ENCODE assay signal across 8 cellular contexts in the genomic region with DNA sequence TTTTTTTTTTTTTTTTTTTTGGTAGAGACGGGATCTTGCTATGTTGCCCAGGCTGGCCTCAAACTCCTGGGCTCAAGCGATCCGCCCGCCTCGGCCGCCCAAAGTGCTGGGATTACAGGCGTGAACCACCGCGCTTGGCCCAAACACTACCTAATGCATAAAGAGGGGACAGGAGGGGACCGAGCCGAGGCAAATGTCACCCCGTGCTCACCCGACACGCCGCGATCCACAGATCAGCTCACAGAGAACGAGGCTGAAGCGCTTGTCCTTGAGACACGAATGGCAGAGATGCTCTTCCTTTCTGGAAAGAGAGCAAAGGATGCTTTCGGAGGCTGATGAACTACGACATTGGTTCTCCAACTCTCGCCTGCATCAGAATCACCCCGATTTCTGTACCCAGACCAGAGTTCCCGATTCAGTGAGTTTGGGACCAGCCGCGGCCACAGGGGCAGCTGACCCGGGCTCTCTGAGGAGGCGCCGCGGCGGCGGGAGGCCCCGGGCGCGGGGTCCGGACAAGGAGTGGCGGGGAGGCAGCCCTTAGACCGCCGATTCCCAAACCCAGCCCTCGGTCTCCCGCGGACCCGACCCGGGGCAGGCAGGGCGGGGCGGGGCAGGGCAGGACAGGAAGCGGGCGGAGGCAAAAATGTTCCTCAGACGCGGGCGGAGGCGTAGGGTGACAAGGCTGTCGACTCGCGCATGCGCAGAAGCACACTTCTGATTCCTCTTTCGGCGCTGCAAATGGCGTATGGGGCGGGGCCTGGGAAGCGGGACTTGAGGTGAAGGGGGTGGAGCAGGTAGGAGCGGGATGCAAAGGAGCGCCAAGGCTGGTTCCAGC. TPM values are rescaled to one million over a fixed set of nuclear protein-coding genes. Genes with fewer than 3 reads are reported as not detected.
DNase-seq lines count a peak whose midpoint lies in the region; ATAC-seq and TF ChIP-seq lines count a peak whose summit lies in the region.

A gene (minus strand): TSS at position 700 of the 835 bp plus-strand sequence. CDS start 4,719 bp downstream, outside the sequence.

- H3K27me3 ChIP-seq in AG04450 (ENCODE audit: control insufficient read depth, insufficient read depth, low read length), result no peaks in the 10 kb centered on the region

- H3K27ac ChIP-seq in AG04450 (ENCODE audit: low read depth, low read length), result peak within 1 kb of the TSS; percentile 89

- DNase-seq in AG04450 (ENCODE audit: low read depth, low spot score) (peak; percentile 94), NCI-H2227 (lab: John Stamatoyannopoulos, UW; ENCODE audit: unreplicated experiment) (peak; percentile 96), islet precursor cell (peak; percentile 98)
- peak; percentile 95 to 97 (median 96) for DNase-seq in activated CD4-positive, CD25-positive, alpha-beta regulatory T cell (lab: John Stamatoyannopoulos, UW)
- peak; percentile 97 for DNase-seq in central memory CD4-positive, alpha-beta T cell
- DNase-seq in stimulated activated CD4-positive, alpha-beta T cell treated with anti-CD3 and anti-CD28 coated beads, Interleukin-12 subunit alpha, Interleukin-12 subunit beta, amount 100 ng/mL, for 4 hours, result peak; percentile 98

- peak within 1 kb of the TSS; percentile 93 for H3K4me3 ChIP-seq in AG04450 (ENCODE audit: low read depth, low read length)

- CTCF ChIA-PET in AG04450 (lab: Charles Lee), result no interaction called here

- no peak for TF ChIP-seq CTCF in AG04450 (IDR thresholded peaks at IDR 0.05; ENCODE audit: low read depth, low read length)

- POLR2A ChIA-PET in AG04450 (lab: Yijun Ruan, JAX), result interaction anchor here (0.6 to 1.5 kb wide), 2 partner anchors 14 to 21 kb away, joined by 4 read pairs; a partner anchor contains a TSS

- ATAC-seq in GM18909 (IDR thresholded peaks at IDR 0.05; ENCODE audit: poor library complexity, unreplicated experiment), result peak; percentile 92
- peak; percentile 90 for ATAC-seq in HG03159 (IDR thresholded peaks at IDR 0.05; ENCODE audit: unreplicated experiment)

- H3K9me3 ChIP-seq in AG04450 (ENCODE audit: control insufficient read depth, insufficient read depth, low read length), result peaks cover 20% of the 10 kb centered on the region

RNA-seq across cellular contexts. Expression of the gene that starts here (rescaled TPM):
- polyA plus RNA-seq in AG04450 (2011; rRNA removed), result 3.2 and 3.3 TPM in 2 replicates
- polyA minus RNA-seq in AG04450 (2011; rRNA and poly(A)+ RNA removed), result 6.5 and 6.9 TPM in 2 replicates

Comparison
In these comparisons a context has a peak if more than half of its experiments do, and no peak if none do; other contexts are left out.
1. Peak in every context shown above with its lines: DNase-seq, ATAC-seq, H3K4me3 ChIP-seq and H3K27ac ChIP-seq.